22 cellular contexts compared by ENCODE assay signal in genomic region chr2:213101109-213101508, GRCh38.
"Had no signal": no experiment of that assay in that cellular context is flagged by ENCODE, and none has a peak within 500 bp of the region (broad histone marks: within the 10 kb centered on the region; RNA-seq: fewer than 3 reads in every experiment).

No MANE protein-coding gene starts in this region.

- H3K36me3 ChIP-seq: brain microvascular endothelial cell, gastroesophageal sphincter, heart right ventricle, left ventricle myocardium inferior had no signal

- H3K4me3 ChIP-seq: gastroesophageal sphincter, heart right ventricle had no signal

- H3K27ac ChIP-seq: brain microvascular endothelial cell, gastroesophageal sphincter, heart right ventricle had no signal

- ATAC-seq: gastroesophageal sphincter; heart right ventricle; naive thymus-derived CD8-positive, alpha-beta T cell had no signal

- H3K27me3 ChIP-seq: brain microvascular endothelial cell, gastroesophageal sphincter, heart right ventricle had no signal

- DNase-seq: activated CD4-positive, alpha-beta T cell treated with anti-CD3 and anti-CD28 coated beads for 1 hour; activated CD4-positive, alpha-beta T cell treated with anti-CD3 and anti-CD28 coated beads, Interleukin-2, amount 50 U/mL, for 4 hours; activated gamma-delta T cell; activated T-cell treated with anti-CD3 and anti-CD28 coated beads, Interleukin-2, amount 50 U/mL, for 48 hours; brain microvascular endothelial cell; cerebellar nuclear complex; endodermal cell; heart right ventricle; islet precursor cell; left ventricle myocardium inferior; mesenchymal stem cell; posterior cingulate gyrus; SK-N-SH; stimulated activated CD4-positive, alpha-beta T cell treated with anti-CD3 and anti-CD28 coated beads, Interleukin-4, amount 100 ng/mL, for 1 hour; stimulated activated naive CD4-positive, alpha-beta T cell; T-helper 1 cell; T1000 had no signal

- H3K9me3 ChIP-seq: gastroesophageal sphincter, heart right ventricle, left ventricle myocardium inferior, SK-N-SH had no signal

- H3K9me3 Mint-ChIP-seq: dendritic cell treated with granulocyte-macrophage colony-stimulating factor and Interleukin-4, amounts not matched to agents 40 ng/mL and 50 ng/mL, for 4 days; endodermal cell; naive thymus-derived CD8-positive, alpha-beta T cell; type B pancreatic cell had no signal

- H3K27me3 Mint-ChIP-seq: dendritic cell treated with granulocyte-macrophage colony-stimulating factor and Interleukin-4, amounts not matched to agents 40 ng/mL and 50 ng/mL, for 4 days; type B pancreatic cell had no signal

- H3K27ac Mint-ChIP-seq: dendritic cell treated with granulocyte-macrophage colony-stimulating factor and Interleukin-4, amounts not matched to agents 40 ng/mL and 50 ng/mL, for 4 days; endodermal cell; type B pancreatic cell had no signal

- H3K4me3 Mint-ChIP-seq: dendritic cell treated with granulocyte-macrophage colony-stimulating factor and Interleukin-4, amounts not matched to agents 40 ng/mL and 50 ng/mL, for 4 days; endodermal cell had no signal

- H3K36me3 Mint-ChIP-seq: activated naive CD8-positive, alpha-beta T cell; naive thymus-derived CD8-positive, alpha-beta T cell; type B pancreatic cell had no signal
